ENCODE assay signal across 26 cellular contexts in genomic region chr1:174041369-174041768, GRCh38.
"Had no signal": no experiment of that assay in that cellular context is flagged by ENCODE, and none has a peak within 500 bp of the region (broad histone marks: within the 10 kb centered on the region; RNA-seq: fewer than 3 reads in every experiment).

No MANE protein-coding gene starts in this region.

- H3K4me3 ChIP-seq: ascending aorta, coronary artery, dorsolateral prefrontal cortex, esophagus muscularis mucosa, gastrocnemius medialis had no signal

- DNase-seq: activated CD4-positive, alpha-beta memory T cell treated with anti-CD3 and anti-CD28 coated beads, Interleukin-2, amount 10 ng/mL, durations not matched to agents 7 days and 5 days; activated CD4-positive, alpha-beta T cell treated with anti-CD3 and anti-CD28 coated beads for 4 hours; activated CD4-positive, alpha-beta T cell treated with anti-CD3 and anti-CD28 coated beads, Interleukin-2, amount 10 ng/mL, durations not matched to agents 7 days and 5 days; activated CD4-positive, alpha-beta T cell treated with anti-CD3 and anti-CD28 coated beads, Interleukin-2, amount 50 U/mL, for 4 hours; activated CD4-positive, CD25-positive, alpha-beta regulatory T cell; activated CD4-positive, CD25-positive, alpha-beta regulatory T cell treated with anti-CD3 and anti-CD28 coated beads, Interleukin-2, amount 50 U/mL, for 72 hours; activated CD8-positive, alpha-beta memory T cell treated with anti-CD3 and anti-CD28 coated beads, Interleukin-2, amount 50 U/mL, for 48 hours; activated gamma-delta T cell; activated naive CD4-positive, alpha-beta T cell; activated naive CD4-positive, alpha-beta T cell treated with anti-CD3 and anti-CD28 coated beads, Interleukin-2, amount 10 ng/mL, durations not matched to agents 7 days and 5 days; activated naive CD8-positive, alpha-beta T cell treated with anti-CD3 and anti-CD28 coated beads, Interleukin-2, amount 10 ng/mL, durations not matched to agents 7 days and 5 days; activated T-cell treated with anti-CD3 and anti-CD28 coated beads for 4 hours; activated T-cell treated with anti-CD3 and anti-CD28 coated beads, Interleukin-2, amount 50 U/mL, for 24 hours; activated T-cell treated with anti-CD3 and anti-CD28 coated beads, Interleukin-2, amount 50 U/mL, for 72 hours; dorsolateral prefrontal cortex; effector memory CD4-positive, alpha-beta T cell; endodermal cell; erythroblast; foreskin keratinocyte; gastrocnemius medialis; glutamatergic neuron; T-helper 2 cell had no signal

- H3K27me3 ChIP-seq: ascending aorta, dorsolateral prefrontal cortex, esophagus muscularis mucosa, foreskin keratinocyte, gastrocnemius medialis had no signal

- H3K9me3 ChIP-seq: ascending aorta, esophagus muscularis mucosa, gastrocnemius medialis had no signal

- FAIRE-seq: bronchial epithelial cell had no signal

- H3K4me1 ChIP-seq: ascending aorta, foreskin keratinocyte, gastrocnemius medialis had no signal

- H3K36me3 ChIP-seq: ascending aorta, esophagus muscularis mucosa, gastrocnemius medialis had no signal

- H3K27ac ChIP-seq: ascending aorta, coronary artery, dorsolateral prefrontal cortex, esophagus muscularis mucosa, foreskin keratinocyte, gastrocnemius medialis had no signal

- ATAC-seq: activated T-cell treated with anti-CD3 and anti-CD28 coated beads, Interleukin-2, amount 50 U/mL, for 72 hours; gastrocnemius medialis had no signal
